In the genomic region with DNA sequence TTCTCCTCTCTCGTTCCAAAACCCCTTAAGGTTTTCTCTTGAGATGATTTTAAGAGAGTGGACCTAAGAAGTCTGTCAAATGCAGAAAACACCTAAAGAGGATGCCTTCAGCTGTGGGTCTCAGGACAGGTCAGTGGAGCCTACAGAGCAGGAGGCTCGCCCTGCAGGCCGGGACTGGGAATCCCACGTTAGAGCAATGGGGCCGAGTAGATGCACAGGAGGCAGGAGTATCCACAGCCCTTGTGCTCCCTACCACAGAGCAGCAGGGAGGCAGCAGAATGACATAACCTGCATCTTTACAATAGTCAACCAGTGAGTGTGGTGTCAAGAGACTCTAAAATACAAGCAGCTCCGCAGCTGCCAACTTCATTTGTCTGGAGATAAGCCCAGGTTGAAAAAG, we compare ENCODE assay signal across 23 cellular contexts.
"Had no signal": no experiment of that assay in that cellular context is flagged by ENCODE, and none has a peak within 500 bp of the region (broad histone marks: within the 10 kb centered on the region; RNA-seq: fewer than 3 reads in every experiment).

No MANE protein-coding gene starts in this region.

- H3K4me3 Mint-ChIP-seq: dendritic cell treated with granulocyte-macrophage colony-stimulating factor and Interleukin-4, amounts not matched to agents 40 ng/mL and 50 ng/mL, for 4 days; effector memory CD8-positive, alpha-beta T cell; endodermal cell had no signal

- H3K4me1 ChIP-seq: colonic mucosa, esophagus squamous epithelium, gastrocnemius medialis, heart right ventricle, left lung, lower lobe of right lung had no signal

- H3K27me3 Mint-ChIP-seq: dendritic cell treated with granulocyte-macrophage colony-stimulating factor and Interleukin-4, amounts not matched to agents 40 ng/mL and 50 ng/mL, for 4 days; effector memory CD8-positive, alpha-beta T cell had no signal

- H3K4me3 ChIP-seq: colonic mucosa, esophagus squamous epithelium, gastrocnemius medialis, heart right ventricle, left lung, lower lobe of right lung had no signal

- DNase-seq: colonic mucosa; cortex of kidney; effector CD8-positive, alpha-beta T cell; effector memory CD8-positive, alpha-beta T cell; endodermal cell; erythroblast; esophagus squamous epithelium; foreskin fibroblast; foreskin melanocyte; gastrocnemius medialis; glutamatergic neuron; head of caudate nucleus; heart right ventricle; hippocampal formation; left cardiac atrium; left lung; left ventricle myocardium superior; lower lobe of right lung; mesenchymal stem cell; midbrain had no signal

- H3K27ac Mint-ChIP-seq: dendritic cell treated with granulocyte-macrophage colony-stimulating factor and Interleukin-4, amounts not matched to agents 40 ng/mL and 50 ng/mL, for 4 days; endodermal cell had no signal

- H3K9me3 ChIP-seq: colonic mucosa, gastrocnemius medialis, lower lobe of right lung had no signal

- H3K27me3 ChIP-seq: colonic mucosa, esophagus squamous epithelium, gastrocnemius medialis, heart right ventricle, left lung had no signal

- ATAC-seq: effector memory CD8-positive, alpha-beta T cell; esophagus mucosa; gastrocnemius medialis; left cardiac atrium; left lung; lower lobe of right lung had no signal

- H3K27ac ChIP-seq: colonic mucosa, epithelial cell of prostate, esophagus squamous epithelium, gastrocnemius medialis, heart right ventricle, left lung, lower lobe of right lung had no signal

- H3K36me3 ChIP-seq: colonic mucosa, esophagus squamous epithelium, gastrocnemius medialis, heart right ventricle, left lung, lower lobe of right lung had no signal
